Comparison of ENCODE assay signal across 25 cellular contexts in genomic region chr4:183186803-183187202, GRCh38.
DNase-seq lines count a peak whose midpoint lies in the region; FAIRE-seq and TF ChIP-seq lines count a peak whose summit lies in the region.
"Had no signal": no experiment of that assay in that cellular context is flagged by ENCODE, and none has a peak within 500 bp of the region (broad histone marks: within the 10 kb centered on the region; RNA-seq: fewer than 3 reads in every experiment).

No MANE protein-coding gene starts in this region.

- TF ChIP-seq CTCF in Caco-2 (IDR thresholded peaks at IDR 0.05; ENCODE audit: insufficient read depth in 1 of 2, low read depth in 1 of 2, low read length in 1 of 2, severe bottlenecking in 1 of 2, unreplicated experiment in 1 of 2) (no peak), astrocyte (IDR thresholded peaks at IDR 0.05; ENCODE audit: insufficient read depth, low read depth, low read length) (no peak), GM13976 (IDR thresholded peaks at IDR 0.05; ENCODE audit: borderline replicate concordance, control extremely low read depth, extremely low read depth, insufficient read depth, missing control alignments) (no peak)

- no peak overlapping the region for H3K4me2 ChIP-seq in astrocyte (ENCODE audit: low read length)
- H3K4me2 ChIP-seq in neuronal stem cell (ENCODE audit: insufficient read depth, low read length, poor library complexity, severe bottlenecking) = no peak overlapping the region
- H3K4me2 ChIP-seq: BLaER1 had no signal

- no peak overlapping the region for H4K91ac ChIP-seq in neuronal stem cell (ENCODE audit: low read depth, low read length, poor library complexity)

- DNase-seq in Caco-2 (no peak), M059J (ENCODE audit: low read depth) (peak; percentile 15), astrocyte (ENCODE audit: low read depth) (peak; percentile 22), neuronal stem cell (ENCODE audit: low spot score) (no peak), NCI-H2196 (lab: John Stamatoyannopoulos, UW; ENCODE audit: unreplicated experiment) (no peak), GM13976 (ENCODE audit: low spot score) (no peak), SKM-1 (lab: John Stamatoyannopoulos, UW; ENCODE audit: unreplicated experiment) (no peak)
- DNase-seq in activated naive CD4-positive, alpha-beta T cell (lab: John Stamatoyannopoulos, UW) = no peak
- DNase-seq: 8988T; CD4-positive, CD25-positive, alpha-beta regulatory T cell; DMS53; GOT3; IMR-90; KG1; MM.1S; NCI-H1048; NCI-H1417; NCI-H1694; NCI-H2029 treated with DMSO at 0.1 percent for 48 hours; NCI-H524 treated with DMSO at 0.1 percent for 48 hours; NCI-H774; PC-3; SJCRH30 had no signal

- H3K9ac ChIP-seq in astrocyte (ENCODE audit: low read length) = no peak overlapping the region
- no peak overlapping the region for H3K9ac ChIP-seq in neuronal stem cell (ENCODE audit: low read depth, low read length, poor library complexity)
- H3K9ac ChIP-seq: BLaER1 had no signal

- H2AK5ac ChIP-seq in neuronal stem cell (ENCODE audit: low read depth, low read length) = no peak overlapping the region

- no peak overlapping the region for H2BK12ac ChIP-seq in neuronal stem cell (ENCODE audit: low read length)

- CTCF ChIA-PET in Caco-2 (lab: Charles Lee) = no interaction called here

- H3K27me3 Mint-ChIP-seq in Caco-2 (ENCODE audit: insufficient read depth, unreplicated experiment) = no peaks in the 10 kb centered on the region
- H3K27me3 Mint-ChIP-seq in astrocyte (ENCODE audit: low read depth, unreplicated experiment) = no peaks in the 10 kb centered on the region

- H3K27me3 ChIP-seq in Caco-2 (replicated peaks; ENCODE audit: control insufficient read depth, insufficient read depth, low read length) (no peaks in the 10 kb centered on the region), astrocyte (ENCODE audit: insufficient read depth, low read length) (no peaks in the 10 kb centered on the region), neuronal stem cell (ENCODE audit: control insufficient read depth in 3 of 3, insufficient read depth in 3 of 3, low read depth in 1 of 3, low read length in 3 of 3) (no peaks in the 10 kb centered on the region)
- H3K27me3 ChIP-seq: BLaER1, SJCRH30 had no signal

- BruUV-seq in Caco-2 (replicated peaks; lab: Mats Ljungman, UMichigan) = no TSS peak

- H3K79me2 ChIP-seq in astrocyte (ENCODE audit: insufficient read depth, low read length) = peaks cover 42% of the 10 kb centered on the region

- no peak overlapping the region for H3K18ac ChIP-seq in neuronal stem cell (ENCODE audit: low read length)

- H3K23ac ChIP-seq in neuronal stem cell (ENCODE audit: low read depth, low read length, poor library complexity) = no peak overlapping the region

- no peak overlapping the region for H3K4ac ChIP-seq in neuronal stem cell (ENCODE audit: low read length)

- peak overlapping the region; percentile 8 for H3K27ac Mint-ChIP-seq in Caco-2 (ENCODE audit: unreplicated experiment)
- H3K27ac Mint-ChIP-seq in astrocyte (ENCODE audit: unreplicated experiment) = no peak overlapping the region
- H3K27ac Mint-ChIP-seq: CD4-positive, CD25-positive, alpha-beta regulatory T cell had no signal

- no peak overlapping the region for H2AFZ ChIP-seq in astrocyte (ENCODE audit: low read depth, low read length)
- H2AFZ ChIP-seq in neuronal stem cell (ENCODE audit: low read length) = no peak overlapping the region

- no peak overlapping the region for H2BK120ac ChIP-seq in neuronal stem cell (ENCODE audit: low read depth, low read length)

- H3K9me3 ChIP-seq in Caco-2 = no peaks in the 10 kb centered on the region; the same call in 1 of the 2 replicates
- no peaks in the 10 kb centered on the region for H3K9me3 ChIP-seq in astrocyte (ENCODE audit: insufficient read depth, low read depth, low read length)
- H3K9me3 ChIP-seq in neuronal stem cell (replicated peaks in 1 of 2; ENCODE audit: control insufficient read depth in 2 of 2, insufficient read depth in 1 of 2, low read depth in 1 of 2, low read length in 2 of 2) = no peaks in the 10 kb centered on the region
- H3K9me3 ChIP-seq: SJCRH30 had no signal

- H3K9me3 Mint-ChIP-seq in Caco-2 (ENCODE audit: unreplicated experiment) (no peaks in the 10 kb centered on the region), astrocyte (ENCODE audit: unreplicated experiment) (no peaks in the 10 kb centered on the region)

- peaks cover 14% of the 10 kb centered on the region; the same call in 1 of the 2 replicates for H3K4me1 ChIP-seq in Caco-2
- H3K4me1 ChIP-seq in astrocyte (ENCODE audit: insufficient read depth, low read length) = peaks cover 16% of the 10 kb centered on the region
- peaks cover 7 to 13% of the 10 kb centered on the region in 2 donors for H3K4me1 ChIP-seq in neuronal stem cell (ENCODE audit: control insufficient read depth in 2 of 2, insufficient read depth in 1 of 2, low read depth in 1 of 2, low read length in 2 of 2)
- H3K4me1 ChIP-seq: BLaER1 had no signal

- H3K4me3 Mint-ChIP-seq in Caco-2 (ENCODE audit: unreplicated experiment) (no peak overlapping the region), astrocyte (ENCODE audit: unreplicated experiment) (no peak overlapping the region)
- H3K4me3 Mint-ChIP-seq: CD4-positive, CD25-positive, alpha-beta regulatory T cell had no signal

- no peak overlapping the region for H3K14ac ChIP-seq in neuronal stem cell (ENCODE audit: low read length)

- no peak overlapping the region for H2BK15ac ChIP-seq in neuronal stem cell (ENCODE audit: low read length)

- H3K4me1 Mint-ChIP-seq in Caco-2 (ENCODE audit: low read depth, unreplicated experiment) (peaks cover 21% of the 10 kb centered on the region), astrocyte (ENCODE audit: low read depth, unreplicated experiment) (peaks cover 23% of the 10 kb centered on the region)
- H3K4me1 Mint-ChIP-seq: CD4-positive, CD25-positive, alpha-beta regulatory T cell had no signal

- intact Hi-C loops in Caco-2 (cut with micrococcal nuclease; ENCODE audit: unreplicated experiment) = no loop called here

- no peaks in the 10 kb centered on the region for H3K79me1 ChIP-seq in neuronal stem cell (ENCODE audit: low read depth, low read length)

- in situ Hi-C loops in GM13976 (cut with MboI; ENCODE audit: low sequenced_read_pairs, unreplicated experiment) = no loop called here

- H3K36me3 Mint-ChIP-seq in Caco-2 (ENCODE audit: insufficient read depth, unreplicated experiment) (peaks cover 63% of the 10 kb centered on the region), astrocyte (ENCODE audit: low read depth, unreplicated experiment) (no peaks in the 10 kb centered on the region)
- H3K36me3 Mint-ChIP-seq: CD4-positive, CD25-positive, alpha-beta regulatory T cell had no signal

- POLR2A ChIA-PET in Caco-2 (lab: Charles Lee) = no interaction called here

- H3K4me3 ChIP-seq in Caco-2 (ENCODE audit: low read depth, low read length) (no peak overlapping the region), astrocyte (ENCODE audit: insufficient read depth, low read depth, low read length) (no peak overlapping the region), neuronal stem cell (ENCODE audit: low read length in 2 of 2) (no peak overlapping the region)
- H3K4me3 ChIP-seq: BLaER1, SJCRH30 had no signal

- no CpG with 5 or more reads among the region's 3 CpGs for WGBS in neuronal stem cell (ENCODE audit: extremely low coverage in 2 of 2, insufficient read length in 2 of 2, insufficient replicate concordance in 1 of 2), 2 donors

- no peaks in the 10 kb centered on the region for H3K36me3 ChIP-seq in Caco-2 (ENCODE audit: control insufficient read depth, insufficient read depth, low read length)
- H3K36me3 ChIP-seq in astrocyte (ENCODE audit: insufficient read depth, low read length) = no peaks in the 10 kb centered on the region
- no peaks in the 10 kb centered on the region for H3K36me3 ChIP-seq in neuronal stem cell (replicated peaks in 1 of 2; ENCODE audit: control insufficient read depth in 2 of 2, insufficient read depth in 2 of 2, low read length in 2 of 2)
- H3K36me3 ChIP-seq: BLaER1, SJCRH30 had no signal

- no peak for FAIRE-seq in astrocyte (lab: Jason Lieb, UNC)
- FAIRE-seq: G401.6 had no signal

- peaks cover 3% of the 10 kb centered on the region for H4K20me1 ChIP-seq in astrocyte (ENCODE audit: insufficient read depth, low read length)
- H4K20me1 ChIP-seq: BLaER1 had no signal

- H4K8ac ChIP-seq in neuronal stem cell (ENCODE audit: low read depth, low read length) = no peak overlapping the region

- peak overlapping the region; percentile 59 for H2BK5ac ChIP-seq in neuronal stem cell (ENCODE audit: low read length)

- no peak overlapping the region for H3K27ac ChIP-seq in astrocyte (ENCODE audit: low read depth, low read length)
- H3K27ac ChIP-seq in neuronal stem cell (replicated peaks; ENCODE audit: low read length) = no peak overlapping the region
- H3K27ac ChIP-seq: BLaER1, SJCRH30 had no signal

Comparison
In these comparisons a context has a peak if more than half of its experiments do, and no peak if none do; other contexts are left out.
1. DNase-seq: peak in M059J (single experiment) and astrocyte (single experiment); none in Caco-2 (0 of 2), neuronal stem cell (single experiment), NCI-H2196 (single experiment), activated naive CD4-positive, alpha-beta T cell (0 of 4), GM13976 (single experiment) and SKM-1 (single experiment).